ENCODE assay signal across 1 cellular context in genomic region chr10:44864637-44865288, GRCh38.
TF ChIP-seq lines count a peak whose summit lies in the region.

No MANE protein-coding gene starts in this region.

TF ChIP-seq in HepG2, 621 proteins besides CTCF, POLR2A, EP300 and RAD21 (continued from another document):
- TF ChIP-seq ZNF574 (CRISPR knock-in tag; IDR thresholded peaks at IDR 0.05) (peak; percentile 56; the same call in 1 of the 2 replicates), MAX (IDR thresholded peaks at IDR 0.05) (peak; percentile 19), ZNF770 (CRISPR knock-in tag; IDR thresholded peaks at IDR 0.05) (0 out of 2 replicates have a peak, but pooled peaks have one; percentile 18), ZBTB3 (CRISPR knock-in tag; IDR thresholded peaks at IDR 0.05; ENCODE audit: borderline replicate concordance, low read depth) (no peak), SALL1 (CRISPR knock-in tag; IDR thresholded peaks at IDR 0.05) (peak; percentile 46; the same call in 1 of the 2 replicates), ZNF350 (CRISPR knock-in tag; IDR thresholded peaks at IDR 0.05; ENCODE audit: borderline replicate concordance, low read depth) (peak; percentile 41; the same call in 1 of the 2 replicates), RELA (CRISPR knock-in tag; IDR thresholded peaks at IDR 0.05) (no peak), ZNF230 (CRISPR knock-in tag; IDR thresholded peaks at IDR 0.05) (peak; percentile 81), JUND (CRISPR knock-in tag; IDR thresholded peaks at IDR 0.05) (0 out of 2 replicates have a peak, but pooled peaks have one; percentile 16), KAT8 (CRISPR knock-in tag; IDR thresholded peaks at IDR 0.05) (peak; percentile 43; the same call in 1 of the 2 replicates), NKX3-1 (CRISPR knock-in tag; IDR thresholded peaks at IDR 0.05) (no peak), E2F5 (CRISPR knock-in tag; conservative IDR thresholded peaks at IDR 0.05) (no peak), LCORL (IDR thresholded peaks at IDR 0.05) (no peak), LCORL (CRISPR knock-in tag; IDR thresholded peaks at IDR 0.05) (peak; percentile 39; the same call in 1 of the 2 replicates), ZNF567 (CRISPR knock-in tag; IDR thresholded peaks at IDR 0.05; ENCODE audit: borderline replicate concordance) (0 out of 2 replicates have a peak, but pooled peaks have one; percentile 49), ZGPAT (CRISPR knock-in tag; IDR thresholded peaks at IDR 0.05) (0 out of 2 replicates have a peak, but pooled peaks have one; percentile 26), TBX2 (CRISPR knock-in tag; IDR thresholded peaks at IDR 0.05; ENCODE audit: borderline replicate concordance) (0 out of 2 replicates have a peak, but pooled peaks have one; percentile 39), ISL2 (CRISPR knock-in tag; IDR thresholded peaks at IDR 0.05) (no peak), SMC3 (IDR thresholded peaks at IDR 0.05; ENCODE audit: low read length) (peak; percentile 12; the same call in 1 of the 2 replicates), GABPB1 (CRISPR knock-in tag; IDR thresholded peaks at IDR 0.05) (peak; percentile 45; the same call in 1 of the 2 replicates), NONO (IDR thresholded peaks at IDR 0.05) (no peak), NONO (CRISPR knock-in tag; conservative IDR thresholded peaks at IDR 0.05) (0 out of 2 replicates have a peak, but pooled peaks have one; percentile 31), AGO1 (IDR thresholded peaks at IDR 0.05; ENCODE audit: low read depth, low read length, poor library complexity, severe bottlenecking) (peak; percentile 52), ZNF720 (CRISPR knock-in tag; IDR thresholded peaks at IDR 0.05) (no peak), GFI1 (CRISPR knock-in tag; IDR thresholded peaks at IDR 0.05; ENCODE audit: borderline replicate concordance) (0 out of 2 replicates have a peak, but pooled peaks have one; percentile 46)
